Comparison of ENCODE assay signal across 1 cellular context in genomic region chr1:119713039-119713537, GRCh38.
TF ChIP-seq lines count a peak whose summit lies in the region.

No MANE protein-coding gene starts in this region.

TF ChIP-seq in H1, 55 proteins besides CTCF, POLR2A, EP300 and RAD21 (continued from another document):
- TF ChIP-seq JUN (IDR thresholded peaks at IDR 0.05; ENCODE audit: low read depth, low read length) (no peak), PHF8 (conservative IDR thresholded peaks at IDR 0.05; ENCODE audit: low read depth, low read length) (peak; percentile 14; the same call in 1 of the 2 replicates), MAX (IDR thresholded peaks at IDR 0.05) (peak; percentile 88)
